18 cellular contexts compared by ENCODE assay signal in the genomic region with DNA sequence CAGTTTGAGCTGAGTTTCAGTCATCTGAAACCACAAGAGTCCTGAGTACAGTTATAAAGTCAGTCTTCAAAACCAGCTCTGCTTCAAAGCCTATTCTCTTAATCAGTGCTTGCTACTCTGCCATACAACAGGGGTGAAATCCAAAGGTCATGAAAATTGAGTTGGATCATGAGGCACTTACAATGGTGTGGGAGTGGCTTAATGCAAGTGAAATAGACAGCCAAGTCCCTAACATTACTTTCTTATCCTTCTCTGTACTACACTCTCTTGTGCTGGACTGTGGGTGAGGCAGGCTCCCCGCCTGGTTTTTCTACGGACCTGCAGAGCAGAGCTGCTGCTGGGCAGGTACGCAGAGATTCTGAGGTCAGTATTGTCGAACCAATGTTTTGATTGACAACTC. TPM values are rescaled to one million over a fixed set of nuclear protein-coding genes. Genes with fewer than 3 reads are reported as not detected.
DNase-seq lines count a peak whose midpoint lies in the region; ATAC-seq and TF ChIP-seq lines count a peak whose summit lies in the region.
"Had no signal": no experiment of that assay in that cellular context is flagged by ENCODE, and none has a peak within 500 bp of the region (broad histone marks: within the 10 kb centered on the region; RNA-seq: fewer than 3 reads in every experiment).

No MANE protein-coding gene starts in this region.

- no peak overlapping the region for H3K9ac ChIP-seq in MM.1S (ENCODE audit: low read length)
- H3K9ac ChIP-seq: BLaER1 had no signal

- no peaks in the 10 kb centered on the region for H3K79me2 ChIP-seq in MM.1S (ENCODE audit: low read length)

- H3K36me3 ChIP-seq in mucosa of descending colon (ENCODE audit: low read depth) (no peaks in the 10 kb centered on the region), MM.1S (replicated peaks; ENCODE audit: insufficient read depth, low read length) (no peaks in the 10 kb centered on the region)
- H3K36me3 ChIP-seq: BLaER1 had no signal

- no peaks in the 10 kb centered on the region for H3F3A ChIP-seq in MM.1S (ENCODE audit: insufficient read depth, low read length)

- no peaks in the 10 kb centered on the region for H3K4me1 ChIP-seq in mucosa of descending colon (ENCODE audit: low read depth)
- H3K4me1 ChIP-seq in MM.1S (ENCODE audit: low read length), result no peaks in the 10 kb centered on the region
- H3K4me1 ChIP-seq: BLaER1 had no signal

- H2AFZ ChIP-seq in MM.1S (ENCODE audit: low read length), result no peak overlapping the region
- H2AFZ ChIP-seq: GM23338 had no signal

- DNase-seq in G401 (ENCODE audit: low spot score) (peak; percentile 52), NCI-H2227 treated with DMSO at 0.1 percent for 48 hours (lab: John Stamatoyannopoulos, UW) (peak; percentile 38), mucosa of descending colon (no peak), MM.1S (no peak), NCI-H1417 (lab: John Stamatoyannopoulos, UW) (no peak)
- DNase-seq: Calu3; CD4-positive, CD25-positive, alpha-beta regulatory T cell; CD8-positive, alpha-beta memory T cell; DMS53; DMS79 treated with DMSO at 0.1 percent for 48 hours; H9 had no signal

- no peaks in the 10 kb centered on the region for H4K20me1 ChIP-seq in MM.1S (ENCODE audit: insufficient read depth, low read length)
- H4K20me1 ChIP-seq: BLaER1 had no signal

- H3K4me2 ChIP-seq in MM.1S (ENCODE audit: low read depth, low read length), result no peak overlapping the region
- H3K4me2 ChIP-seq: BLaER1, GM23338 had no signal

- intact Hi-C loops in mucosa of descending colon (cut with DNase I, micrococcal nuclease), result no loop called here

- no peak overlapping the region for H3K27ac ChIP-seq in MM.1S (ENCODE audit: low read length)
- H3K27ac ChIP-seq: 22Rv1, BLaER1, C4-2B had no signal

- H3K27me3 ChIP-seq in MM.1S (replicated peaks; ENCODE audit: insufficient read depth, low read length), result no peaks in the 10 kb centered on the region
- H3K27me3 ChIP-seq: BLaER1 had no signal

- peak; percentile 37 for ATAC-seq in mucosa of descending colon
- no peak for ATAC-seq in GM21515 (IDR thresholded peaks at IDR 0.05; ENCODE audit: unreplicated experiment)
- ATAC-seq: GM23338, HCT116 had no signal

- no peak for TF ChIP-seq CTCF in mucosa of descending colon (IDR thresholded peaks at IDR 0.05)
- no peak for TF ChIP-seq CTCF in MM.1S (IDR thresholded peaks at IDR 0.05; ENCODE audit: low read length)

- in situ Hi-C loops in G401 (cut with HindIII; ENCODE audit: low sequenced_read_pairs), result no loop called here

- H3K9me3 ChIP-seq in mucosa of descending colon (no peaks in the 10 kb centered on the region), MM.1S (replicated peaks; ENCODE audit: insufficient read depth, low read length) (no peaks in the 10 kb centered on the region)
- H3K9me3 ChIP-seq: BLaER1 had no signal

- no peak overlapping the region for H3K4me3 ChIP-seq in mucosa of descending colon
- no peak overlapping the region for H3K4me3 ChIP-seq in MM.1S (ENCODE audit: low read length)
- H3K4me3 ChIP-seq: BLaER1, GM23338 had no signal

- no peaks in the 10 kb centered on the region for H3K9me2 ChIP-seq in MM.1S (replicated peaks; ENCODE audit: insufficient read depth, low read length)

RNA-seq across cellular contexts. Expression of gene CBLN1, which starts 12.4 kb away (rescaled TPM):
- total RNA-seq in G401 (2014; rRNA removed; shearing (Covaris generic)), result 0.44 TPM in 1 of 2 replicates, not detected in the other
- total RNA-seq in mucosa of descending colon, result under 1 TPM; 0.29 to 0.76 (median 0.70) TPM
- total RNA-seq: B cell; Calu3; CD4-positive, CD25-positive, alpha-beta regulatory T cell; CD8-positive, alpha-beta memory T cell had no signal

Comparison
In these comparisons a context has a peak if more than half of its experiments do, and no peak if none do; other contexts are left out.
1. DNase-seq: peak in G401 (single experiment) and NCI-H2227 treated with DMSO at 0.1 percent for 48 hours (single experiment); none in mucosa of descending colon (0 of 3), MM.1S (single experiment) and NCI-H1417 (0 of 3).